ENCODE assay signal across 18 cellular contexts in genomic region chr16:16030449-16030848, GRCh38.
DNase-seq lines count a peak whose midpoint lies in the region; ATAC-seq and TF ChIP-seq lines count a peak whose summit lies in the region.
"Had no signal": no experiment of that assay in that cellular context is flagged by ENCODE, and none has a peak within 500 bp of the region (broad histone marks: within the 10 kb centered on the region; RNA-seq: fewer than 3 reads in every experiment).

No MANE protein-coding gene starts in this region.

- H3K4me1 ChIP-seq in CD4-positive, CD25-positive, alpha-beta regulatory T cell (ENCODE audit: control insufficient read depth, insufficient read depth, low read length, poor library complexity, severe bottlenecking), result peaks cover 43% of the 10 kb centered on the region
- H3K4me1 ChIP-seq in ascending aorta, result peaks cover 7 to 33% of the 10 kb centered on the region in 2 donors
- H3K4me1 ChIP-seq in lung (ENCODE audit: control insufficient read depth in 2 of 2, insufficient read depth in 2 of 2, low read length in 2 of 2), result peaks cover 0 to 11% of the 10 kb centered on the region in 2 donors
- peaks cover 43 to 61% of the 10 kb centered on the region in 2 donors for H3K4me1 ChIP-seq in thyroid gland
- peaks cover 11% of the 10 kb centered on the region for H3K4me1 ChIP-seq in mucosa of descending colon (ENCODE audit: low read depth)

- 63 to 84% methylated on average over 8 of the region's 8 CpGs for WGBS in lung, 2 donors
- WGBS in thyroid gland, 2 donors, result 29 to 39% methylated on average over 8 of the region's 8 CpGs

- peak overlapping the region in 2 of 3 donors; percentile 14 to 80 for H3K27ac Mint-ChIP-seq in CD4-positive, CD25-positive, alpha-beta regulatory T cell

- intact Hi-C loops in ascending aorta (cut with DNase I) (no loop called here), thyroid gland (cut with DNase I) (loop anchor here (10.0 kb wide), 1 partner anchor 54 kb away; no protein-coding TSS in a partner anchor), mucosa of descending colon (cut with DNase I, micrococcal nuclease) (no loop called here)

- H3K27ac ChIP-seq in CD4-positive, CD25-positive, alpha-beta regulatory T cell (ENCODE audit: insufficient read depth, low read length, poor library complexity, severe bottlenecking), result no peak overlapping the region
- H3K27ac ChIP-seq in ascending aorta (peak overlapping the region; percentile 2 to 23), lung (ENCODE audit: low read depth in 1 of 2, low read length in 1 of 2) (peak overlapping the region in 1 of 2 donors; percentile 35), thyroid gland (peak overlapping the region; percentile 88 to 95 (median 90))

- ATAC-seq in CD4-positive, CD25-positive, alpha-beta regulatory T cell (ENCODE audit: low read depth in 2 of 2), result no peak
- ATAC-seq in lung (ENCODE audit: insufficient read depth, low FRiP score) (no peak), mucosa of descending colon (no peak), GM19452 (IDR thresholded peaks at IDR 0.05; ENCODE audit: unreplicated experiment) (no peak)

- TF ChIP-seq POLR2A in thyroid gland (IDR thresholded peaks at IDR 0.05), result no peak

- H3K4me1 Mint-ChIP-seq in CD4-positive, CD25-positive, alpha-beta regulatory T cell, result peaks cover 11 to 76% (median 50%) of the 10 kb centered on the region in 4 donors

- H3K4me3 Mint-ChIP-seq in CD4-positive, CD25-positive, alpha-beta regulatory T cell, result no peak overlapping the region
- H3K4me3 Mint-ChIP-seq: CD14-positive monocyte had no signal

- H3K36me3 ChIP-seq in CD4-positive, CD25-positive, alpha-beta regulatory T cell (ENCODE audit: control insufficient read depth, insufficient read depth, low read length), result peaks cover 18% of the 10 kb centered on the region
- H3K36me3 ChIP-seq in ascending aorta (peaks cover 30 to 37% of the 10 kb centered on the region in 2 donors), lung (ENCODE audit: control insufficient read depth in 2 of 2, insufficient read depth in 2 of 2, low read length in 2 of 2) (peaks cover 1 to 2% of the 10 kb centered on the region in 2 donors), thyroid gland (peaks cover 0 to 1% of the 10 kb centered on the region in 2 donors), mucosa of descending colon (ENCODE audit: low read depth) (no peaks in the 10 kb centered on the region)

- TF ChIP-seq CTCF in ascending aorta (IDR thresholded peaks at IDR 0.05), result no peak
- TF ChIP-seq CTCF in lung (IDR thresholded peaks at IDR 0.05; ENCODE audit: control extremely low read depth, extremely low read depth), result no peak
- no peak for TF ChIP-seq CTCF in thyroid gland (IDR thresholded peaks at IDR 0.05)
- TF ChIP-seq CTCF in mucosa of descending colon (IDR thresholded peaks at IDR 0.05), result no peak

- H3K9me3 ChIP-seq in CD4-positive, CD25-positive, alpha-beta regulatory T cell (ENCODE audit: control insufficient read depth in 2 of 2, low read length in 2 of 2), result no peaks in the 10 kb centered on the region
- H3K9me3 ChIP-seq in ascending aorta, result no peaks in the 10 kb centered on the region
- no peaks in the 10 kb centered on the region for H3K9me3 ChIP-seq in lung (ENCODE audit: control insufficient read depth in 2 of 2, insufficient read depth in 1 of 2, low read length in 1 of 2)
- no peaks in the 10 kb centered on the region for H3K9me3 ChIP-seq in thyroid gland
- H3K9me3 ChIP-seq in mucosa of descending colon, result no peaks in the 10 kb centered on the region
- H3K9me3 ChIP-seq: MG63 had no signal

- H3K9me3 Mint-ChIP-seq in CD4-positive, CD25-positive, alpha-beta regulatory T cell, result peaks cover 0 to 2% (median 0%) of the 10 kb centered on the region in 7 donors
- H3K9me3 Mint-ChIP-seq: CD14-positive monocyte had no signal

- no peaks in the 10 kb centered on the region for H3K27me3 Mint-ChIP-seq in CD4-positive, CD25-positive, alpha-beta regulatory T cell

- no peak for DNase-seq in CD4-positive, CD25-positive, alpha-beta regulatory T cell
- DNase-seq in ascending aorta (ENCODE audit: low spot score in 2 of 2), result no peak
- DNase-seq in lung (ENCODE audit: low spot score), result peak; percentile 54
- peak; percentile 88 for DNase-seq in thyroid gland
- DNase-seq in mucosa of descending colon, result no peak
- DNase-seq in NCI-H2081 treated with DMSO at 0.1 percent for 48 hours (lab: John Stamatoyannopoulos, UW), result no peak
- DNase-seq: DMS79 treated with DMSO at 0.1 percent for 48 hours; MG63; NCI-H1092; NCI-H1436 treated with DMSO at 0.1 percent for 48 hours; NCI-H2029 treated with DMSO at 0.1 percent for 48 hours; NCI-H2171 treated with DMSO at 0.1 percent for 48 hours; NCI-H446 treated with DMSO at 0.1 percent for 48 hours; NCI-H69; NK-92 treated with Interleukin-12 subunit alpha and Interleukin-12 subunit beta, amount 100 ng/mL, for 24 hours; Right ventricle myocardium superior had no signal

- H3K4me3 ChIP-seq in CD4-positive, CD25-positive, alpha-beta regulatory T cell (ENCODE audit: low read depth, low read length), result no peak overlapping the region
- no peak overlapping the region for H3K4me3 ChIP-seq in ascending aorta
- H3K4me3 ChIP-seq in lung, result no peak overlapping the region
- no peak overlapping the region for H3K4me3 ChIP-seq in thyroid gland (replicated peaks in 1 of 3)
- H3K4me3 ChIP-seq in mucosa of descending colon, result no peak overlapping the region
- H3K4me3 ChIP-seq: MG63 had no signal

- H3K36me3 Mint-ChIP-seq in CD4-positive, CD25-positive, alpha-beta regulatory T cell, result peaks cover 20% of the 10 kb centered on the region

- H3K27me3 ChIP-seq in CD4-positive, CD25-positive, alpha-beta regulatory T cell (ENCODE audit: control insufficient read depth, insufficient read depth, low read length), result no peaks in the 10 kb centered on the region
- H3K27me3 ChIP-seq in ascending aorta (no peaks in the 10 kb centered on the region), lung (ENCODE audit: control insufficient read depth, insufficient read depth) (no peaks in the 10 kb centered on the region), thyroid gland (no peaks in the 10 kb centered on the region)
- H3K27me3 ChIP-seq: MG63 had no signal

Comparison
In these comparisons a context has a peak if more than half of its experiments do, and no peak if none do; other contexts are left out.
1. DNase-seq: peak in lung (single experiment) and thyroid gland (2 of 2); none in CD4-positive, CD25-positive, alpha-beta regulatory T cell (0 of 3), ascending aorta (0 of 2), mucosa of descending colon (0 of 3) and NCI-H2081 treated with DMSO at 0.1 percent for 48 hours (single experiment).